Comparison of ENCODE assay signal across 8 cellular contexts in the genomic region with DNA sequence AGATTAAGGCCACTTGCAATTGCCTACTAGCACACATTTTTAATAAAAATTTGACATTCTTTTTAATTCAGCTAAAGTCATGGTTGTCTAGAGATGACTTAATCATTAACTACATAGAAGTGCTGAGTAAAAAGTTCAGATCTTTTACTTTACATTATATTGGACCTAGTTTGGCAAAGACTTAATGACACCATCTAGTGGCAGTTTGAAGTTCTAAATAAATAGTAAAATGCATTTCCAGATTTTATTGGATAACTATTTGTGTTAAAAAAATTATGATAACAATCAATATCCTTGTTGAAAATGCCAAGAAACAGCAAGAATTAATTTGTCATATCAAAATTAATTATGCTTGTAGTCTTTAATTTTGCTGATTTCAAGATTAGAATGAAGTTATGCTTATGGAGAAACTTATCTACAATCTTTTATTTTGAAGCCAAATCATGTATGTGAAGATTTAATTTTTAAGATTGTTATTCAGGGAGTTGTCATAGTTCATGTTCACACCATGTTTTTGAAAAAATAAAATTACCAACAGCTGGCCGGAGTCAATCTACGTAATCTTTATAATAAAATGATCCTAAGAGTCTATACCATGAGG.
A peak's percentile ranks its signal among the peaks of the same experiment; 100 is the strongest.
DNase-seq lines count a peak whose midpoint lies in the region; ATAC-seq, FAIRE-seq and TF ChIP-seq lines count a peak whose summit lies in the region.

No MANE protein-coding gene starts in this region.

- H3K4me3 ChIP-seq in aorta (ENCODE audit: low read length in 2 of 2): no peak overlapping the region

- WGBS in aorta, 2 donors: 96 to 98% methylated on average over 2 of the region's 2 CpGs

- no peak overlapping the region for H3K27ac Mint-ChIP-seq in activated T-helper 2 cell treated with anti-CD3 and anti-CD28 coated beads, Interferon-gamma antibody, Interleukin-2, Interleukin-4, amounts not matched to agents 10 μg/mL and 5 μg/mL and 100 μg/mL, durations not matched to agents 14 hours and 24 hours and 36 hours

- TF ChIP-seq CTCF in D721Med (IDR thresholded peaks at IDR 0.05; ENCODE audit: insufficient read depth, missing control alignments): peak; percentile 45

- no peaks in the 10 kb centered on the region for H3K36me3 Mint-ChIP-seq in activated T-helper 2 cell treated with anti-CD3 and anti-CD28 coated beads, Interferon-gamma antibody, Interleukin-2, Interleukin-4, amounts not matched to agents 10 μg/mL and 5 μg/mL and 100 μg/mL, durations not matched to agents 14 hours and 24 hours and 36 hours (ENCODE audit: low read depth)

- no peak overlapping the region for H3K4me3 Mint-ChIP-seq in activated T-helper 2 cell treated with anti-CD3 and anti-CD28 coated beads, Interferon-gamma antibody, Interleukin-2, Interleukin-4, amounts not matched to agents 10 μg/mL and 5 μg/mL and 100 μg/mL, durations not matched to agents 14 hours and 24 hours and 36 hours (ENCODE audit: low read depth)

- FAIRE-seq in D721Med (lab: Jason Lieb, UNC) (peak; percentile 72), TTC549 (lab: Jason Lieb, UNC) (peak; percentile 93)

- no peaks in the 10 kb centered on the region for H3K4me1 ChIP-seq in aorta (ENCODE audit: control insufficient read depth in 1 of 2, insufficient read depth in 2 of 2, low read length in 2 of 2)

- H3K27ac ChIP-seq in aorta (ENCODE audit: low read depth in 1 of 2, low read length in 2 of 2): no peak overlapping the region

- H3K4me1 Mint-ChIP-seq in activated T-helper 2 cell treated with anti-CD3 and anti-CD28 coated beads, Interferon-gamma antibody, Interleukin-2, Interleukin-4, amounts not matched to agents 10 μg/mL and 5 μg/mL and 100 μg/mL, durations not matched to agents 14 hours and 24 hours and 36 hours (ENCODE audit: low read depth): no peaks in the 10 kb centered on the region

- H3K27me3 ChIP-seq in aorta (ENCODE audit: control insufficient read depth in 1 of 2, insufficient read depth in 2 of 2, low read length in 1 of 2): no peaks in the 10 kb centered on the region

- intact Hi-C loops in activated T-helper 2 cell treated with anti-CD3 and anti-CD28 coated beads, Interferon-gamma antibody, Interleukin-2, Interleukin-4, amounts not matched to agents 10 μg/mL and 5 μg/mL and 100 μg/mL, durations not matched to agents 14 hours and 24 hours and 36 hours (cut with micrococcal nuclease): loop anchor here (10.0 kb wide), 2 partner anchors 835 to 955 kb away; no protein-coding TSS in a partner anchor
- intact Hi-C loops in aorta (cut with DNase I): no loop called here

- DNase-seq in D721Med (ENCODE audit: insufficient read length, low spot score) (no peak), kidney glomerular epithelial cell (lab: John Stamatoyannopoulos, UW) (peak; percentile 24), aorta (no peak), NOMO-1 treated with DMSO at 0.1 percent for 48 hours (lab: John Stamatoyannopoulos, UW; ENCODE audit: unreplicated experiment) (no peak), inferior parietal cortex (ENCODE audit: extremely low spot score) (no peak)
- DNase-seq in activated T-helper 2 cell treated with anti-CD3 and anti-CD28 coated beads, Interferon-gamma antibody, Interleukin-2, Interleukin-4, amounts not matched to agents 10 μg/mL and 5 μg/mL and 100 μg/mL, durations not matched to agents 14 hours and 24 hours and 36 hours (ENCODE audit: low spot score): no peak

- no peaks in the 10 kb centered on the region for H3K9me3 Mint-ChIP-seq in activated T-helper 2 cell treated with anti-CD3 and anti-CD28 coated beads, Interferon-gamma antibody, Interleukin-2, Interleukin-4, amounts not matched to agents 10 μg/mL and 5 μg/mL and 100 μg/mL, durations not matched to agents 14 hours and 24 hours and 36 hours

- peaks cover 10% of the 10 kb centered on the region for H3K27me3 Mint-ChIP-seq in activated T-helper 2 cell treated with anti-CD3 and anti-CD28 coated beads, Interferon-gamma antibody, Interleukin-2, Interleukin-4, amounts not matched to agents 10 μg/mL and 5 μg/mL and 100 μg/mL, durations not matched to agents 14 hours and 24 hours and 36 hours (ENCODE audit: low read depth)

- H3K36me3 ChIP-seq in aorta (ENCODE audit: control insufficient read depth in 1 of 2, insufficient read depth in 2 of 2, low read length in 1 of 2): no peaks in the 10 kb centered on the region

- no peaks in the 10 kb centered on the region for H3K9me3 ChIP-seq in aorta (ENCODE audit: control insufficient read depth, low read length)

- ATAC-seq in HG03066 (IDR thresholded peaks at IDR 0.05; ENCODE audit: low read depth, unreplicated experiment) (peak; percentile 66), aorta (ENCODE audit: low FRiP score) (no peak)
